In genomic region chr11:13104619-13105236, GRCh38 we compare ENCODE assay signal across 1 cellular context.
TF ChIP-seq lines count a peak whose summit lies in the region.

No MANE protein-coding gene starts in this region.

TF ChIP-seq in K562, 482 proteins besides CTCF, POLR2A, EP300 and RAD21 (continued from another document):
- TF ChIP-seq MYC (IDR thresholded peaks at IDR 0.05; ENCODE audit: low read depth, low read length) (no peak), MYC (CRISPR knock-in tag; IDR thresholded peaks at IDR 0.05; ENCODE audit: borderline replicate concordance, low read depth) (0 out of 2 replicates have a peak, but pooled peaks have one; percentile 24), HNRNPK (IDR thresholded peaks at IDR 0.05; ENCODE audit: low read depth, low read length, poor library complexity, severe bottlenecking) (no peak), HOMEZ (CRISPR knock-in tag; IDR thresholded peaks at IDR 0.05) (no peak), WHSC1 (IDR thresholded peaks at IDR 0.05; ENCODE audit: low read length) (no peak), NCOA6 (IDR thresholded peaks at IDR 0.05) (no peak), NUFIP1 (IDR thresholded peaks at IDR 0.05; ENCODE audit: partially characterized antibody) (no peak), SAFB2 (IDR thresholded peaks at IDR 0.05; ENCODE audit: borderline replicate concordance, low read depth, low read length, severe bottlenecking) (no peak)
- TF ChIP-seq, protein P1, sequence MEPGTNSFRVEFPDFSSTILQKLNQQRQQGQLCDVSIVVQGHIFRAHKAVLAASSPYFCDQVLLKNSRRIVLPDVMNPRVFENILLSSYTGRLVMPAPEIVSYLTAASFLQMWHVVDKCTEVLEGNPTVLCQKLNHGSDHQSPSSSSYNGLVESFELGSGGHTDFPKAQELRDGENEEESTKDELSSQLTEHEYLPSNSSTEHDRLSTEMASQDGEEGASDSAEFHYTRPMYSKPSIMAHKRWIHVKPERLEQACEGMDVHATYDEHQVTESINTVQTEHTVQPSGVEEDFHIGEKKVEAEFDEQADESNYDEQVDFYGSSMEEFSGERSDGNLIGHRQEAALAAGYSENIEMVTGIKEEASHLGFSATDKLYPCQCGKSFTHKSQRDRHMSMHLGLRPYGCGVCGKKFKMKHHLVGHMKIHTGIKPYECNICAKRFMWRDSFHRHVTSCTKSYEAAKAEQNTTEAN (CRISPR knock-in tag; IDR thresholded peaks at IDR 0.05): no peak
- TF ChIP-seq, protein P2, sequence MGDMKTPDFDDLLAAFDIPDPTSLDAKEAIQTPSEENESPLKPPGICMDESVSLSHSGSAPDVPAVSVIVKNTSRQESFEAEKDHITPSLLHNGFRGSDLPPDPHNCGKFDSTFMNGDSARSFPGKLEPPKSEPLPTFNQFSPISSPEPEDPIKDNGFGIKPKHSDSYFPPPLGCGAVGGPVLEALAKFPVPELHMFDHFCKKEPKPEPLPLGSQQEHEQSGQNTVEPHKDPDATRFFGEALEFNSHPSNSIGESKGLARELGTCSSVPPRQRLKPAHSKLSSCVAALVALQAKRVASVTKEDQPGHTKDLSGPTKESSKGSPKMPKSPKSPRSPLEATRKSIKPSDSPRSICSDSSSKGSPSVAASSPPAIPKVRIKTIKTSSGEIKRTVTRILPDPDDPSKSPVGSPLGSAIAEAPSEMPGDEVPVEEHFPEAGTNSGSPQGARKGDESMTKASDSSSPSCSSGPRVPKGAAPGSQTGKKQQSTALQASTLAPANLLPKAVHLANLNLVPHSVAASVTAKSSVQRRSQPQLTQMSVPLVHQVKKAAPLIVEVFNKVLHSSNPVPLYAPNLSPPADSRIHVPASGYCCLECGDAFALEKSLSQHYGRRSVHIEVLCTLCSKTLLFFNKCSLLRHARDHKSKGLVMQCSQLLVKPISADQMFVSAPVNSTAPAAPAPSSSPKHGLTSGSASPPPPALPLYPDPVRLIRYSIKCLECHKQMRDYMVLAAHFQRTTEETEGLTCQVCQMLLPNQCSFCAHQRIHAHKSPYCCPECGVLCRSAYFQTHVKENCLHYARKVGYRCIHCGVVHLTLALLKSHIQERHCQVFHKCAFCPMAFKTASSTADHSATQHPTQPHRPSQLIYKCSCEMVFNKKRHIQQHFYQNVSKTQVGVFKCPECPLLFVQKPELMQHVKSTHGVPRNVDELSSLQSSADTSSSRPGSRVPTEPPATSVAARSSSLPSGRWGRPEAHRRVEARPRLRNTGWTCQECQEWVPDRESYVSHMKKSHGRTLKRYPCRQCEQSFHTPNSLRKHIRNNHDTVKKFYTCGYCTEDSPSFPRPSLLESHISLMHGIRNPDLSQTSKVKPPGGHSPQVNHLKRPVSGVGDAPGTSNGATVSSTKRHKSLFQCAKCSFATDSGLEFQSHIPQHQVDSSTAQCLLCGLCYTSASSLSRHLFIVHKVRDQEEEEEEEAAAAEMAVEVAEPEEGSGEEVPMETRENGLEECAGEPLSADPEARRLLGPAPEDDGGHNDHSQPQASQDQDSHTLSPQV (IDR thresholded peaks at IDR 0.05): 0 out of 2 replicates have a peak, but pooled peaks have one; percentile 19
TF ChIP-seq in K562: peak in this region for 3.
